ENCODE assay signal across 8 cellular contexts in genomic region chr19:18279516-18280246, GRCh38. TPM values are rescaled to one million over a fixed set of nuclear protein-coding genes. Genes with fewer than 3 reads are reported as not detected.
DNase-seq lines count a peak whose midpoint lies in the region; ATAC-seq and TF ChIP-seq lines count a peak whose summit lies in the region.

No MANE protein-coding gene starts in this region.

- H3K4me3 ChIP-seq in NB4 (ENCODE audit: low read depth, low read length): peak overlapping the region; percentile 74

- ATAC-seq in GM19397 (IDR thresholded peaks at IDR 0.05; ENCODE audit: unreplicated experiment): peak; percentile 0

- TF ChIP-seq POLR2A in NB4 (IDR thresholded peaks at IDR 0.05; ENCODE audit: extremely low read depth, insufficient read length): peak; percentile 84

- TF ChIP-seq CTCF in AG09319 (IDR thresholded peaks at IDR 0.05; ENCODE audit: low read depth, low read length): peak; percentile 63
- peak; percentile 91 for TF ChIP-seq CTCF in NB4 (IDR thresholded peaks at IDR 0.05; ENCODE audit: low read depth, low read length)

- DNase-seq in AG09319 (ENCODE audit: extremely low read depth, low read depth) (peak; percentile 91), NB4 (ENCODE audit: low read depth) (peak; percentile 95), SK-N-DZ (ENCODE audit: low spot score) (peak; percentile 93), germinal center (ENCODE audit: low spot score) (peak; percentile 93), non-pigmented ciliary epithelial cell (ENCODE audit: low read depth) (peak; percentile 71), superior temporal gyrus (ENCODE audit: extremely low spot score) (peak; percentile 94)
- peak; percentile 93 for DNase-seq in activated naive CD4-positive, alpha-beta T cell treated with anti-CD3 and anti-CD28 coated beads, Interleukin-2, amount 50 U/mL, for 16 hours

RNA-seq across cellular contexts. Expression of gene JUND, which starts 1.7 kb away (rescaled TPM):
- polyA plus RNA-seq in SK-N-DZ (2014; cell fraction: cytosol; rRNA removed): 80.4 and 92.1 TPM in 2 replicates
- 28.1 and 57.8 TPM in 2 replicates for polyA plus RNA-seq in SK-N-DZ (2014; cell fraction: nucleus; rRNA removed)

RNA-seq across cellular contexts. Expression of gene IQCN, which starts 5.4 kb away (rescaled TPM):
- polyA plus RNA-seq in SK-N-DZ (2014; cell fraction: cytosol; rRNA removed): 0.29 TPM in 1 of 2 replicates, not detected in the other
- 0.04 and 1.1 TPM in 2 replicates for polyA plus RNA-seq in SK-N-DZ (2014; cell fraction: nucleus; rRNA removed)

RNA-seq across cellular contexts. Expression of gene LSM4, which starts 43.2 kb away (rescaled TPM):
- 531 and 764 TPM in 2 replicates for polyA plus RNA-seq in SK-N-DZ (2014; cell fraction: cytosol; rRNA removed)
- 542 and 583 TPM in 2 replicates for polyA plus RNA-seq in SK-N-DZ (2014; cell fraction: nucleus; rRNA removed)

RNA-seq across cellular contexts. Expression of gene PDE4C, which starts 53.4 kb away (rescaled TPM):
- 9.0 and 9.9 TPM in 2 replicates for polyA plus RNA-seq in SK-N-DZ (2014; cell fraction: cytosol; rRNA removed)
- polyA plus RNA-seq in SK-N-DZ (2014; cell fraction: nucleus; rRNA removed): 49.1 and 53.2 TPM in 2 replicates

Comparison
In these comparisons a context has a peak if more than half of its experiments do, and no peak if none do; other contexts are left out.
1. Peak in every context shown above with its lines: DNase-seq, ATAC-seq and H3K4me3 ChIP-seq.